Comparison of ENCODE assay signal across 24 cellular contexts in genomic region chr9:15541862-15542261, GRCh38. TPM values are rescaled to one million over a fixed set of nuclear protein-coding genes. Genes with fewer than 3 reads are reported as not detected.
DNase-seq lines count a peak whose midpoint lies in the region; TF ChIP-seq lines count a peak whose summit lies in the region.
"Had no signal": no experiment of that assay in that cellular context is flagged by ENCODE, and none has a peak within 500 bp of the region (broad histone marks: within the 10 kb centered on the region; RNA-seq: fewer than 3 reads in every experiment).

No MANE protein-coding gene starts in this region.

- peak; percentile 38 for DNase-seq in NCI-H82 (lab: John Stamatoyannopoulos, UW)
- DNase-seq in NCI-H82 treated with DMSO at 0.1 percent for 48 hours (lab: John Stamatoyannopoulos, UW; ENCODE audit: unreplicated experiment): no peak
- DNase-seq in WERI-Rb-1: peak; percentile 17
- peak; percentile 37 for DNase-seq in mesenchymal stem cell
- no peak for DNase-seq in NCI-H69 (lab: John Stamatoyannopoulos, UW)
- no peak for DNase-seq in hippocampal formation (lab: John Stamatoyannopoulos, UW)
- no peak for DNase-seq in NOMO-1 treated with dmso at 0.1 percent for 144 hours (lab: John Stamatoyannopoulos, UW; ENCODE audit: unreplicated experiment)
- DNase-seq in stimulated activated CD4-positive, alpha-beta T cell treated with anti-CD3 and anti-CD28 coated beads, Interleukin-1b, Interleukin-23, amount 100 ng/mL, for 48 hours: no peak
- DNase-seq: 8988T; Calu3; CD4-positive, alpha-beta memory T cell; DMS53; GOT3; HFFc6; KG1; NCI-H1092; NCI-H146; NCI-H2081; NCI-H345; NCI-H526; NK-92 treated with Interleukin-12 subunit alpha and Interleukin-12 subunit beta, amount 100 ng/mL, for 24 hours; OCI-M1; RPMI8226; SW 1271 had no signal

- H2AK5ac ChIP-seq in mesenchymal stem cell (ENCODE audit: low read length, severe bottlenecking): no peak overlapping the region

- no peak overlapping the region for H2BK15ac ChIP-seq in mesenchymal stem cell (ENCODE audit: low read depth, poor library complexity, severe bottlenecking)

- 71% methylated on average over 2 of the region's 3 CpGs for WGBS in mesenchymal stem cell

- no peak for TF ChIP-seq CTCF in WERI-Rb-1 (IDR thresholded peaks at IDR 0.05; ENCODE audit: low read depth, low read length)

- no peak overlapping the region for H2BK120ac ChIP-seq in mesenchymal stem cell (ENCODE audit: low read depth, low read length)

- no peak overlapping the region for H3K4me3 ChIP-seq in WERI-Rb-1 (ENCODE audit: low read depth, low read length)
- H3K4me3 ChIP-seq in mesenchymal stem cell (ENCODE audit: insufficient read depth in 1 of 2, low read depth in 1 of 2, low read length in 2 of 2): no peak overlapping the region

- H2BK5ac ChIP-seq in mesenchymal stem cell (ENCODE audit: low read depth, low read length, poor library complexity, severe bottlenecking): no peak overlapping the region

- no peak overlapping the region for H3K18ac ChIP-seq in mesenchymal stem cell (ENCODE audit: low read depth in 1 of 2, low read length in 2 of 2)

- no peaks in the 10 kb centered on the region for H3K27me3 ChIP-seq in WERI-Rb-1 (ENCODE audit: insufficient read depth, low read depth, severe bottlenecking)
- no peaks in the 10 kb centered on the region for H3K27me3 ChIP-seq in mesenchymal stem cell (ENCODE audit: control insufficient read depth in 1 of 2, insufficient read depth in 1 of 2, low read length in 2 of 2)

- H3K4me2 ChIP-seq in mesenchymal stem cell (ENCODE audit: low read length, poor library complexity, severe bottlenecking): no peak overlapping the region

- H3K9me3 ChIP-seq in WERI-Rb-1 (ENCODE audit: severe bottlenecking): no peaks in the 10 kb centered on the region
- H3K9me3 ChIP-seq in mesenchymal stem cell (ENCODE audit: control insufficient read depth, low read length): peaks cover 7% of the 10 kb centered on the region

- H3K4me1 ChIP-seq in mesenchymal stem cell (ENCODE audit: control insufficient read depth, insufficient read depth, low read depth, low read length): peaks cover 3% of the 10 kb centered on the region

- H2AFZ ChIP-seq in mesenchymal stem cell (ENCODE audit: low read depth, low read length): no peak overlapping the region

- no peak overlapping the region for H3K23ac ChIP-seq in mesenchymal stem cell (ENCODE audit: low read length in 2 of 2)

- H3K36me3 ChIP-seq in WERI-Rb-1: no peaks in the 10 kb centered on the region
- H3K36me3 ChIP-seq in mesenchymal stem cell (ENCODE audit: control insufficient read depth in 1 of 2, insufficient read depth in 2 of 2, low read depth in 1 of 2, low read length in 2 of 2): no peaks in the 10 kb centered on the region

- H4K8ac ChIP-seq in mesenchymal stem cell (ENCODE audit: low read length): no peak overlapping the region

- no peaks in the 10 kb centered on the region for H3K79me1 ChIP-seq in mesenchymal stem cell (replicated peaks; ENCODE audit: low read length, poor library complexity, severe bottlenecking)

- no peak overlapping the region for H3K4ac ChIP-seq in mesenchymal stem cell (ENCODE audit: low read depth in 1 of 2, low read length in 2 of 2)

- no peak overlapping the region for H4K91ac ChIP-seq in mesenchymal stem cell (ENCODE audit: low read length)

- no peak overlapping the region for H2BK12ac ChIP-seq in mesenchymal stem cell (ENCODE audit: low read length in 2 of 2)

- no peak overlapping the region for H3K9ac ChIP-seq in mesenchymal stem cell (ENCODE audit: low read length)

- H3K14ac ChIP-seq in mesenchymal stem cell (ENCODE audit: low read length in 2 of 2): no peak overlapping the region

- H3K27ac ChIP-seq in WERI-Rb-1: no peak overlapping the region
- no peak overlapping the region for H3K27ac ChIP-seq in mesenchymal stem cell (ENCODE audit: low read length, poor library complexity, severe bottlenecking)

RNA-seq across cellular contexts. Expression of gene CCDC171, which starts 11.0 kb away (rescaled TPM):
- polyA plus RNA-seq in mesenchymal stem cell (2013, experiment 1 of 2): 0.51 TPM
- polyA plus RNA-seq in mesenchymal stem cell (2013, experiment 2 of 2): 0.49 TPM

RNA-seq across cellular contexts. Expression of gene PSIP1, which starts 31.1 kb away (rescaled TPM):
- 52.7 TPM for polyA plus RNA-seq in mesenchymal stem cell (2013, experiment 1 of 2)
- 54.9 TPM for polyA plus RNA-seq in mesenchymal stem cell (2013, experiment 2 of 2)

Comparison
In these comparisons a context has a peak if more than half of its experiments do, and no peak if none do; other contexts are left out.
1. DNase-seq: peak in NCI-H82 (single experiment), WERI-Rb-1 (single experiment) and mesenchymal stem cell (single experiment); none in NCI-H82 treated with DMSO at 0.1 percent for 48 hours (single experiment), NCI-H69 (single experiment), hippocampal formation (0 of 2), NOMO-1 treated with dmso at 0.1 percent for 144 hours (single experiment) and stimulated activated CD4-positive, alpha-beta T cell treated with anti-CD3 and anti-CD28 coated beads, Interleukin-1b, Interleukin-23, amount 100 ng/mL, for 48 hours (single experiment).